In genomic region chr15:64163662-64164362, GRCh38 we compare ENCODE assay signal across 8 cellular contexts. TPM values are rescaled to one million over a fixed set of nuclear protein-coding genes. Genes with fewer than 3 reads are reported as not detected.
A peak's percentile ranks its signal among the peaks of the same experiment; 100 is the strongest.
DNase-seq lines count a peak whose midpoint lies in the region.

No MANE protein-coding gene starts in this region.

- peaks cover 39% of the 10 kb centered on the region for H3K4me1 Mint-ChIP-seq in T-helper 1 cell treated with Interleukin-12 subunit alpha and Interleukin-12 subunit beta and Interleukin-4 antibody, amounts not matched to agents 30 μg/mL and 1 μg/mL, for 36 hours (ENCODE audit: low read depth)
- peaks cover 32 to 44% (median 36%) of the 10 kb centered on the region in 3 donors for H3K4me1 Mint-ChIP-seq in IgD-negative memory B cell

- peaks cover 26% of the 10 kb centered on the region for H3K36me3 Mint-ChIP-seq in T-helper 1 cell treated with Interleukin-12 subunit alpha and Interleukin-12 subunit beta and Interleukin-4 antibody, amounts not matched to agents 30 μg/mL and 1 μg/mL, for 36 hours (ENCODE audit: low read depth)
- H3K36me3 Mint-ChIP-seq in IgD-negative memory B cell, result peaks cover 8% of the 10 kb centered on the region

- peak overlapping the region; percentile 77 for H3K27ac ChIP-seq in stomach smooth muscle (ENCODE audit: low read length)

- H3K27ac Mint-ChIP-seq in T-helper 1 cell treated with Interleukin-12 subunit alpha and Interleukin-12 subunit beta and Interleukin-4 antibody, amounts not matched to agents 30 μg/mL and 1 μg/mL, for 36 hours, result peak overlapping the region; percentile 98
- peak overlapping the region; percentile 69 to 99 (median 95) for H3K27ac Mint-ChIP-seq in IgD-negative memory B cell

- peak overlapping the region; percentile 93 for H3K4me3 Mint-ChIP-seq in T-helper 1 cell treated with Interleukin-12 subunit alpha and Interleukin-12 subunit beta and Interleukin-4 antibody, amounts not matched to agents 30 μg/mL and 1 μg/mL, for 36 hours
- peak overlapping the region; percentile 75 to 97 (median 92) for H3K4me3 Mint-ChIP-seq in IgD-negative memory B cell

- H3K36me3 ChIP-seq in adipocyte (ENCODE audit: control insufficient read depth, insufficient read depth, low read length, severe bottlenecking) (peaks cover 27% of the 10 kb centered on the region), stomach smooth muscle (ENCODE audit: control insufficient read depth in 2 of 2, insufficient read depth in 2 of 2, low read length in 2 of 2) (peaks cover 14 to 15% of the 10 kb centered on the region in 2 donors)

- H3K9me3 Mint-ChIP-seq in T-helper 1 cell treated with Interleukin-12 subunit alpha and Interleukin-12 subunit beta and Interleukin-4 antibody, amounts not matched to agents 30 μg/mL and 1 μg/mL, for 36 hours, result no peaks in the 10 kb centered on the region
- no peaks in the 10 kb centered on the region for H3K9me3 Mint-ChIP-seq in IgD-negative memory B cell

- DNase-seq in T-helper 1 cell (no peak), adipocyte (ENCODE audit: low read depth) (no peak), iris pigment epithelial cell (ENCODE audit: low read depth) (peak; percentile 52), NCI-H2171 treated with DMSO at 0.1 percent for 48 hours (lab: John Stamatoyannopoulos, UW) (no peak), OCI-M2 (lab: John Stamatoyannopoulos, UW; ENCODE audit: unreplicated experiment) (no peak)

- peaks cover 39% of the 10 kb centered on the region for H3K4me1 ChIP-seq in adipocyte (ENCODE audit: control insufficient read depth, insufficient read depth, low read length)
- H3K4me1 ChIP-seq in stomach smooth muscle (ENCODE audit: control insufficient read depth, insufficient read depth, low read length), result peaks cover 18% of the 10 kb centered on the region

- H3K9me3 ChIP-seq in adipocyte (ENCODE audit: control insufficient read depth, low read length), result no peaks in the 10 kb centered on the region
- no peaks in the 10 kb centered on the region for H3K9me3 ChIP-seq in stomach smooth muscle (ENCODE audit: control insufficient read depth in 2 of 2, low read length in 2 of 2)

- H3K4me3 ChIP-seq in adipocyte (ENCODE audit: low read length), result peak overlapping the region; percentile 81
- peak overlapping the region; percentile 54 to 94 for H3K4me3 ChIP-seq in stomach smooth muscle (ENCODE audit: low read length in 2 of 2)

- H3K9ac ChIP-seq in adipocyte (ENCODE audit: low read length) (peak overlapping the region; percentile 90), stomach smooth muscle (ENCODE audit: low read length in 2 of 2) (peak overlapping the region; percentile 42 to 86)

- H3K27me3 Mint-ChIP-seq in T-helper 1 cell treated with Interleukin-12 subunit alpha and Interleukin-12 subunit beta and Interleukin-4 antibody, amounts not matched to agents 30 μg/mL and 1 μg/mL, for 36 hours (ENCODE audit: low read depth), result no peaks in the 10 kb centered on the region
- H3K27me3 Mint-ChIP-seq in IgD-negative memory B cell, result no peaks in the 10 kb centered on the region

- H3K27me3 ChIP-seq in adipocyte (replicated peaks; ENCODE audit: control insufficient read depth, insufficient read depth, low read length) (no peaks in the 10 kb centered on the region), stomach smooth muscle (ENCODE audit: control insufficient read depth in 1 of 2, insufficient read depth in 2 of 2, low read length in 2 of 2) (no peaks in the 10 kb centered on the region)

RNA-seq across cellular contexts. Expression of gene PPIB, which starts 1.0 kb away (rescaled TPM):
- 591 TPM for polyA plus RNA-seq in IgD-negative memory B cell

RNA-seq across cellular contexts. Expression of gene SNX22, which starts 12.3 kb away (rescaled TPM):
- 55.3 TPM for polyA plus RNA-seq in IgD-negative memory B cell
